Comparison of ENCODE assay signal across 8 cellular contexts in genomic region chr20:13221673-13222318, GRCh38. TPM values are rescaled to one million over a fixed set of nuclear protein-coding genes. Genes with fewer than 3 reads are reported as not detected.
DNase-seq lines count a peak whose midpoint lies in the region; ATAC-seq and TF ChIP-seq lines count a peak whose summit lies in the region.

No MANE protein-coding gene starts in this region.

- TF ChIP-seq CTCF in heart right ventricle (IDR thresholded peaks at IDR 0.05) (no peak), prostate gland (IDR thresholded peaks at IDR 0.05) (peak in 1 of 4 experiments; percentile 17)

- no peak for TF ChIP-seq POLR2A in prostate gland (IDR thresholded peaks at IDR 0.05)

- intact Hi-C loops in heart right ventricle (cut with DNase I) (loop anchor here in 2 of 10 donors (2.0 to 10.0 kb wide), 2 partner anchors 49 to 83 kb away; no protein-coding TSS in a partner anchor), prostate gland (cut with DNase I) (no loop called here), aorta (cut with DNase I) (no loop called here)

- no peaks in the 10 kb centered on the region for H3K4me1 ChIP-seq in SJCRH30
- peaks cover 5 to 31% (median 17%) of the 10 kb centered on the region in 9 donors for H3K4me1 ChIP-seq in heart right ventricle
- peaks cover 4% of the 10 kb centered on the region for H3K4me1 ChIP-seq in prostate gland (replicated peaks)
- H3K4me1 ChIP-seq in aorta (ENCODE audit: control insufficient read depth in 1 of 2, insufficient read depth in 2 of 2, low read length in 2 of 2) = no peaks in the 10 kb centered on the region

- H3K9me3 ChIP-seq in SJCRH30 (replicated peaks) (no peaks in the 10 kb centered on the region), heart right ventricle (peaks cover 0 to 9% (median 0%) of the 10 kb centered on the region in 11 donors), prostate gland (no peaks in the 10 kb centered on the region), aorta (ENCODE audit: control insufficient read depth, low read length) (peaks cover 2% of the 10 kb centered on the region)

- 0 to 2% methylated on average over 42 to 59 of the region's 59 CpGs for WGBS in heart right ventricle, 2 donors
- 2% methylated on average over 57 of the region's 59 CpGs for WGBS in prostate gland
- WGBS in aorta, 2 donors = 1 to 2% methylated on average over 48 to 59 of the region's 59 CpGs

- H3K36me3 Mint-ChIP-seq in activated naive CD8-positive, alpha-beta T cell = peaks cover 3% of the 10 kb centered on the region

- peaks cover 4% of the 10 kb centered on the region for H3K9me3 Mint-ChIP-seq in activated naive CD8-positive, alpha-beta T cell (ENCODE audit: low read depth)

- peaks cover 16% of the 10 kb centered on the region for H3K27me3 Mint-ChIP-seq in activated naive CD8-positive, alpha-beta T cell

- DNase-seq in COLO668 (lab: John Stamatoyannopoulos, UW; ENCODE audit: unreplicated experiment) (peak; percentile 88), SJCRH30 (peak; percentile 41 to 64), heart right ventricle (peak in 1 of 2 donors; percentile 39), prostate gland (ENCODE audit: low spot score) (peak; percentile 29), aorta (peak; percentile 58 to 86)

- peak; percentile 55 for ATAC-seq in GM19455 (IDR thresholded peaks at IDR 0.05; ENCODE audit: unreplicated experiment)
- peak; percentile 93 for ATAC-seq in HG03565 (IDR thresholded peaks at IDR 0.05; ENCODE audit: unreplicated experiment)
- ATAC-seq in heart right ventricle = peak; percentile 36 to 86 (median 64)
- peak; percentile 47 for ATAC-seq in aorta (ENCODE audit: low FRiP score)

- H3K36me3 ChIP-seq in SJCRH30 (no peaks in the 10 kb centered on the region), heart right ventricle (no peaks in the 10 kb centered on the region), prostate gland (no peaks in the 10 kb centered on the region), aorta (ENCODE audit: control insufficient read depth in 1 of 2, insufficient read depth in 2 of 2, low read length in 1 of 2) (no peaks in the 10 kb centered on the region)

- peaks cover 26% of the 10 kb centered on the region for H3K4me1 Mint-ChIP-seq in activated naive CD8-positive, alpha-beta T cell (ENCODE audit: low read depth)

- peak overlapping the region; percentile 86 for H3K4me3 Mint-ChIP-seq in activated naive CD8-positive, alpha-beta T cell

- H3K4me3 ChIP-seq in SJCRH30 (peak overlapping the region; percentile 47), heart right ventricle (peak overlapping the region; percentile 30 to 68 (median 53)), prostate gland (peak overlapping the region; percentile 38 to 40), aorta (ENCODE audit: low read length in 2 of 2) (peak overlapping the region; percentile 94 to 97)

- H3K27me3 ChIP-seq in SJCRH30 (peaks cover 7% of the 10 kb centered on the region), heart right ventricle (peaks cover 3 to 72% (median 44%) of the 10 kb centered on the region in 7 donors), prostate gland (replicated peaks; ENCODE audit: insufficient read depth) (peaks cover 2% of the 10 kb centered on the region), aorta (ENCODE audit: control insufficient read depth in 1 of 2, insufficient read depth in 2 of 2, low read length in 1 of 2) (no peaks in the 10 kb centered on the region)

- H3K27ac ChIP-seq in SJCRH30 = no peak overlapping the region
- peak overlapping the region in 7 of 10 donors; percentile 35 to 73 (median 50) for H3K27ac ChIP-seq in heart right ventricle
- no peak overlapping the region for H3K27ac ChIP-seq in prostate gland
- no peak overlapping the region for H3K27ac ChIP-seq in aorta (ENCODE audit: low read depth in 1 of 2, low read length in 2 of 2)

- peak overlapping the region; percentile 72 for H3K27ac Mint-ChIP-seq in activated naive CD8-positive, alpha-beta T cell

RNA-seq across cellular contexts. Expression of gene ISM1, which starts 0.7 kb away (rescaled TPM):
- 0.05 TPM in 1 of 2 replicates, not detected in the other for total RNA-seq in SJCRH30 (2014; rRNA removed; shearing (Covaris generic))
- 1 to 10 TPM in 5 of 10 donors, under 1 TPM in 5; 0.75 to 1.7 (median 1.0) TPM for total RNA-seq in heart right ventricle
- polyA plus RNA-seq in heart right ventricle = 1 to 10 TPM in 1 of 2 donors, under 1 TPM in 1; 0.54 to 1.2 TPM
- total RNA-seq in prostate gland = 1 to 10 TPM in 1 of 2 donors, under 1 TPM in 1; 0.45 to 2.2 TPM
- total RNA-seq in aorta = 10 to 100 TPM; 42.9 to 94.9 TPM
- polyA plus RNA-seq in aorta = 1 to 10 TPM; 2.0 to 5.4 TPM

Comparison
In these comparisons a context has a peak if more than half of its experiments do, and no peak if none do; other contexts are left out.
1. H3K27ac ChIP-seq: peak in heart right ventricle (7 of 10); none in SJCRH30 (single experiment), prostate gland (0 of 2) and aorta (0 of 2).
2. H3K4me3 ChIP-seq: peak in every context shown above with its lines; median percentile 96 in aorta; 53 in heart right ventricle; 47 in SJCRH30; 39 in prostate gland.
3. RNA of gene ISM1, which starts 0.7 kb away (total RNA-seq): 42.9 to 94.9 TPM in aorta; 0.45 to 2.2 TPM in prostate gland, 0.75 to 1.7 TPM in heart right ventricle and 0.05 TPM in SJCRH30; every median in the first group is over 10 times any median in the second.
4. Peak in every context shown above with its lines, with median percentiles within 50 percentile points of each other: ATAC-seq.